2 cellular contexts compared by ENCODE assay signal in genomic region chr12:4762773-4763172, GRCh38.
A peak's percentile ranks its signal among the peaks of the same experiment; 100 is the strongest.
TF ChIP-seq lines count a peak whose summit lies in the region.

No MANE protein-coding gene starts in this region.

TF ChIP-seq in GM12891, 5 proteins besides CTCF, POLR2A, EP300 and RAD21:
- peak; percentile 56 for TF ChIP-seq SPI1 (IDR thresholded peaks at IDR 0.05; ENCODE audit: low read depth, low read length)
- TF ChIP-seq PAX5 (IDR thresholded peaks at IDR 0.05; ENCODE audit: insufficient read depth, low read length, severe bottlenecking): no peak

TF ChIP-seq in H1, 55 proteins besides CTCF, POLR2A, EP300 and RAD21:
- TF ChIP-seq TAF1 (IDR thresholded peaks at IDR 0.05; ENCODE audit: low read depth, low read length) (no peak), FOSL1 (IDR thresholded peaks at IDR 0.05; ENCODE audit: insufficient read depth, low read depth, low read length) (no peak), TBP (IDR thresholded peaks at IDR 0.05; ENCODE audit: low read depth, low read length) (no peak), CREB1 (IDR thresholded peaks at IDR 0.05) (no peak), CTBP2 (IDR thresholded peaks at IDR 0.05; ENCODE audit: borderline replicate concordance, insufficient read depth, insufficient read length, low read length) (no peak), CHD1 (IDR thresholded peaks at IDR 0.05; ENCODE audit: low read depth, low read length) (no peak), ATF3 (IDR thresholded peaks at IDR 0.05; ENCODE audit: insufficient read depth, low read depth, low read length) (no peak), TEAD4 (IDR thresholded peaks at IDR 0.05; ENCODE audit: low read depth, low read length) (no peak), JUN (IDR thresholded peaks at IDR 0.05; ENCODE audit: low read depth, low read length) (no peak), NANOG (IDR thresholded peaks at IDR 0.05; ENCODE audit: insufficient read depth, low read depth, low read length, poor library complexity, severe bottlenecking) (no peak), HDAC6 (IDR thresholded peaks at IDR 0.05; ENCODE audit: low read depth, low read length) (no peak), RFX5 (IDR thresholded peaks at IDR 0.05; ENCODE audit: borderline replicate concordance, low read depth, low read length) (no peak), PHF8 (conservative IDR thresholded peaks at IDR 0.05; ENCODE audit: low read depth, low read length) (no peak), SAP30 (IDR thresholded peaks at IDR 0.05; ENCODE audit: insufficient read depth, insufficient replicate concordance, low read length) (no peak), ASH2L (IDR thresholded peaks at IDR 0.05; ENCODE audit: low read length) (no peak), ZNF274 (IDR thresholded peaks at IDR 0.05; ENCODE audit: borderline replicate concordance, extremely low read depth, low read length) (no peak), SUZ12 (IDR thresholded peaks at IDR 0.05; ENCODE audit: low read length) (no peak), POLR2AphosphoS5 (IDR thresholded peaks at IDR 0.05; ENCODE audit: low read depth, low read length) (no peak), JUND (IDR thresholded peaks at IDR 0.05; ENCODE audit: low read length) (no peak)
